In genomic region chr16:19766988-19767387, GRCh38 we compare ENCODE assay signal across 1 cellular context.
TF ChIP-seq lines count a peak whose summit lies in the region.

No MANE protein-coding gene starts in this region.

TF ChIP-seq in GM23338, 12 proteins besides CTCF, POLR2A, EP300 and RAD21 (continued from another document):
- TF ChIP-seq ZNF462 (CRISPR knock-in tag; IDR thresholded peaks at IDR 0.05) (no peak), ETS1 (IDR thresholded peaks at IDR 0.05) (no peak), NANOG (IDR thresholded peaks at IDR 0.05; ENCODE audit: borderline replicate concordance) (no peak), CREB1 (CRISPR knock-in tag; IDR thresholded peaks at IDR 0.05; ENCODE audit: low read depth) (no peak), EZH2phosphoT487 (IDR thresholded peaks at IDR 0.05; ENCODE audit: unreplicated experiment) (no peak), STAT1 (IDR thresholded peaks at IDR 0.05; ENCODE audit: unreplicated experiment) (no peak), EZH2 (IDR thresholded peaks at IDR 0.05; ENCODE audit: low read depth, unreplicated experiment) (no peak), ZNF114 (CRISPR knock-in tag; IDR thresholded peaks at IDR 0.05) (no peak), POLR2AphosphoS5 (IDR thresholded peaks at IDR 0.05; ENCODE audit: low read depth) (no peak), ZNF331 (CRISPR knock-in tag; IDR thresholded peaks at IDR 0.05; ENCODE audit: low read depth) (no peak)
